In genomic region chr16:68607443-68607842, GRCh38 we compare ENCODE assay signal across 28 cellular contexts. TPM values are rescaled to one million over a fixed set of nuclear protein-coding genes. Genes with fewer than 3 reads are reported as not detected.
"Had no signal": no experiment of that assay in that cellular context is flagged by ENCODE, and none has a peak within 500 bp of the region (broad histone marks: within the 10 kb centered on the region; RNA-seq: fewer than 3 reads in every experiment).

No MANE protein-coding gene starts in this region.

- H3K4me3 ChIP-seq: esophagus muscularis mucosa, gastroesophageal sphincter, heart left ventricle, hepatocyte, lung, ovary, psoas muscle, sigmoid colon, spleen, stomach, thyroid gland had no signal

- H3K36me3 Mint-ChIP-seq: natural killer cell; stimulated activated memory B cell treated with anti-CD40 and anti-IgM and Interleukin-4, amounts not matched to agents 10 μg/mL and 1 μg/mL and 100 μg/mL, for 72 hours; type B pancreatic cell had no signal

- ATAC-seq: foreskin keratinocyte; gastroesophageal sphincter; heart left ventricle; left lobe of liver; natural killer cell; psoas muscle; right cardiac atrium; stimulated activated memory B cell treated with anti-CD40 and anti-IgM and Interleukin-4, amounts not matched to agents 10 μg/mL and 1 μg/mL and 100 μg/mL, for 72 hours had no signal

- H3K27ac Mint-ChIP-seq: dendritic cell treated with granulocyte-macrophage colony-stimulating factor and Interleukin-4, amounts not matched to agents 40 ng/mL and 50 ng/mL, for 4 days; endodermal cell; memory B cell; natural killer cell; stimulated activated memory B cell treated with anti-CD40 and anti-IgM and Interleukin-4, amounts not matched to agents 10 μg/mL and 1 μg/mL and 100 μg/mL, for 72 hours; type B pancreatic cell had no signal

- H3K4me3 Mint-ChIP-seq: dendritic cell treated with granulocyte-macrophage colony-stimulating factor and Interleukin-4, amounts not matched to agents 40 ng/mL and 50 ng/mL, for 4 days; endodermal cell; memory B cell; natural killer cell; stimulated activated memory B cell treated with anti-CD40 and anti-IgM and Interleukin-4, amounts not matched to agents 10 μg/mL and 1 μg/mL and 100 μg/mL, for 72 hours; type B pancreatic cell had no signal

- H3K27me3 Mint-ChIP-seq: stimulated activated memory B cell treated with anti-CD40 and anti-IgM and Interleukin-4, amounts not matched to agents 10 μg/mL and 1 μg/mL and 100 μg/mL, for 72 hours; type B pancreatic cell had no signal

- DNase-seq: effector CD8-positive, alpha-beta T cell; endodermal cell; foreskin keratinocyte; heart left ventricle; kidney; natural killer cell; occipital lobe; ovary; psoas muscle; right cardiac atrium; sigmoid colon; spleen; stimulated activated CD4-positive, alpha-beta T cell treated with anti-CD3 and anti-CD28 coated beads, Interleukin-4, amount 100 ng/mL, for 4 hours; stomach; thyroid gland had no signal

- H3K9me3 Mint-ChIP-seq: dendritic cell treated with granulocyte-macrophage colony-stimulating factor and Interleukin-4, amounts not matched to agents 40 ng/mL and 50 ng/mL, for 4 days; natural killer cell; type B pancreatic cell had no signal

- H3K4me1 Mint-ChIP-seq: memory B cell; natural killer cell; stimulated activated memory B cell treated with anti-CD40 and anti-IgM and Interleukin-4, amounts not matched to agents 10 μg/mL and 1 μg/mL and 100 μg/mL, for 72 hours had no signal

- H3K27ac ChIP-seq: esophagus muscularis mucosa, foreskin keratinocyte, gastroesophageal sphincter, heart left ventricle, hepatocyte, ovary, psoas muscle, sigmoid colon, spleen, stomach, thyroid gland had no signal

RNA-seq across cellular contexts. Expression of gene CDH3, which starts 37.7 kb away (rescaled TPM):
- total RNA-seq: endothelial cell of umbilical vein, fibroblast of lung, psoas muscle, skeletal muscle tissue had no signal
- polyA plus RNA-seq: liver had no signal
